In the genomic region with DNA sequence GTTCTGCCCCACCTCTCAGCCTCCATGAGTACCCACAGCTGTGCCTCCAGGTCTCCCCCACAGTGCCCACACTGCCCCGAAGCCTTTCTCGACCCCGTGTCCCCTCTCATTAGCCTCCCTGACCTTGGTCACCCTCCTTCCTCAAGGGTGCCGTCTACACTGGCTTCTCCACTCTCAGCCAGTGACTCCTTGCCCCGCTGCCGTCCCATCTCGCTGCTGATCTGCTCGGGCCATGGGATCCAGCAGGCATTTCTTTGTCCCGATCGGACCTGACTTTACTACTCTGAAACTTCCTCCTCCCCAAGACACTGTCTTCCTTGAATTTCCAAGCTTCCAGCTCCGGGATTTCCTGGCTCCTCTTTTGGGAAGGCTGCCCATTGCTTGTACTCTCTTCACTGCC, we compare ENCODE assay signal across 11 cellular contexts. TPM values are rescaled to one million over a fixed set of nuclear protein-coding genes. Genes with fewer than 3 reads are reported as not detected.
"Had no signal": no experiment of that assay in that cellular context is flagged by ENCODE, and none has a peak within 500 bp of the region (broad histone marks: within the 10 kb centered on the region; RNA-seq: fewer than 3 reads in every experiment).

No MANE protein-coding gene starts in this region.

- H3K4me3 Mint-ChIP-seq: activated T-helper 1 cell treated with anti-CD3 and anti-CD28 coated beads, Interleukin-12 subunit alpha, Interleukin-12 subunit beta, Interleukin-2, Interleukin-4 antibody, amounts not matched to agents 30 ng/mL and 10 ng/mL and 1 ng/mL, durations not matched to agents 14 hours and 24 hours and 36 hours; stimulated activated effector memory CD8-positive, alpha-beta T cell treated with anti-CD3 and anti-CD28 coated beads, Interleukin-12 subunit alpha, Interleukin-12 subunit beta, amount 100 ng/mL, for 72 hours; T-helper 2 cell treated with Interferon-gamma antibody and Interleukin-4, amounts not matched to agents 5 μg/mL and 100 μg/mL, for 36 hours had no signal

- DNase-seq: activated CD4-positive, CD25-positive, alpha-beta regulatory T cell treated with anti-CD3 and anti-CD28 coated beads, Interleukin-2, amount 50 U/mL, for 72 hours; left ventricle myocardium superior; mesenchymal stem cell; naive thymus-derived CD8-positive, alpha-beta T cell; SW 1271; transverse colon had no signal

- H3K4me1 Mint-ChIP-seq: stimulated activated effector memory CD8-positive, alpha-beta T cell treated with anti-CD3 and anti-CD28 coated beads, Interleukin-12 subunit alpha, Interleukin-12 subunit beta, amount 100 ng/mL, for 72 hours had no signal

- ATAC-seq: esophagus mucosa; naive thymus-derived CD8-positive, alpha-beta T cell; stimulated activated effector memory CD8-positive, alpha-beta T cell treated with anti-CD3 and anti-CD28 coated beads, Interleukin-12 subunit alpha, Interleukin-12 subunit beta, amount 100 ng/mL, for 72 hours had no signal

- H3K9me3 Mint-ChIP-seq: activated T-helper 1 cell treated with anti-CD3 and anti-CD28 coated beads, Interleukin-12 subunit alpha, Interleukin-12 subunit beta, Interleukin-2, Interleukin-4 antibody, amounts not matched to agents 30 ng/mL and 10 ng/mL and 1 ng/mL, durations not matched to agents 14 hours and 24 hours and 36 hours; naive thymus-derived CD8-positive, alpha-beta T cell; stimulated activated effector memory CD8-positive, alpha-beta T cell treated with anti-CD3 and anti-CD28 coated beads, Interleukin-12 subunit alpha, Interleukin-12 subunit beta, amount 100 ng/mL, for 72 hours; T-helper 2 cell treated with Interferon-gamma antibody and Interleukin-4, amounts not matched to agents 5 μg/mL and 100 μg/mL, for 36 hours had no signal

- H3K27ac ChIP-seq: SJSA1 had no signal

- H3K27ac Mint-ChIP-seq: activated T-helper 1 cell treated with anti-CD3 and anti-CD28 coated beads, Interleukin-12 subunit alpha, Interleukin-12 subunit beta, Interleukin-2, Interleukin-4 antibody, amounts not matched to agents 30 ng/mL and 10 ng/mL and 1 ng/mL, durations not matched to agents 14 hours and 24 hours and 36 hours; stimulated activated effector memory CD8-positive, alpha-beta T cell treated with anti-CD3 and anti-CD28 coated beads, Interleukin-12 subunit alpha, Interleukin-12 subunit beta, amount 100 ng/mL, for 72 hours; T-helper 2 cell treated with Interferon-gamma antibody and Interleukin-4, amounts not matched to agents 5 μg/mL and 100 μg/mL, for 36 hours had no signal

- H3K36me3 Mint-ChIP-seq: naive thymus-derived CD8-positive, alpha-beta T cell; stimulated activated effector memory CD8-positive, alpha-beta T cell treated with anti-CD3 and anti-CD28 coated beads, Interleukin-12 subunit alpha, Interleukin-12 subunit beta, amount 100 ng/mL, for 72 hours had no signal

RNA-seq across cellular contexts. Expression of a gene that starts 31.3 kb away (rescaled TPM):
- polyA plus RNA-seq: naive thymus-derived CD8-positive, alpha-beta T cell had no signal

RNA-seq across cellular contexts. Expression of a gene that starts 31.4 kb away (rescaled TPM):
- polyA plus RNA-seq: naive thymus-derived CD8-positive, alpha-beta T cell had no signal
